24 cellular contexts compared by ENCODE assay signal in genomic region chr6:154821099-154821498, GRCh38.
DNase-seq lines count a peak whose midpoint lies in the region; ATAC-seq and TF ChIP-seq lines count a peak whose summit lies in the region.
"Had no signal": no experiment of that assay in that cellular context is flagged by ENCODE, and none has a peak within 500 bp of the region (broad histone marks: within the 10 kb centered on the region; RNA-seq: fewer than 3 reads in every experiment).

No MANE protein-coding gene starts in this region.

- no peak overlapping the region for H3K4me3 Mint-ChIP-seq in activated T-cell treated with anti-CD3 and anti-CD28 coated beads, Interleukin-2, amount 50 U/mL, for 24 hours
- no peak overlapping the region for H3K4me3 Mint-ChIP-seq in T-helper 17 cell
- H3K4me3 Mint-ChIP-seq in dendritic cell treated with granulocyte-macrophage colony-stimulating factor and Interleukin-4, amounts not matched to agents 40 ng/mL and 50 ng/mL, for 4 days: no peak overlapping the region
- H3K4me3 Mint-ChIP-seq in stimulated activated effector memory CD8-positive, alpha-beta T cell treated with anti-CD3 and anti-CD28 coated beads, Interleukin-12 subunit alpha, Interleukin-12 subunit beta, amount 100 ng/mL, for 72 hours: no peak overlapping the region

- no peak overlapping the region for H3K4me3 ChIP-seq in lower leg skin (ENCODE audit: low read depth, poor library complexity, severe bottlenecking)
- H3K4me3 ChIP-seq: PC-9, SJSA1 had no signal

- no peak for TF ChIP-seq POLR2A in lower leg skin (IDR thresholded peaks at IDR 0.05)

- H3K27me3 Mint-ChIP-seq in activated T-cell treated with anti-CD3 and anti-CD28 coated beads, Interleukin-2, amount 50 U/mL, for 24 hours: no peaks in the 10 kb centered on the region
- H3K27me3 Mint-ChIP-seq in T-helper 17 cell: no peaks in the 10 kb centered on the region
- H3K27me3 Mint-ChIP-seq in dendritic cell treated with granulocyte-macrophage colony-stimulating factor and Interleukin-4, amounts not matched to agents 40 ng/mL and 50 ng/mL, for 4 days: no peaks in the 10 kb centered on the region
- H3K27me3 Mint-ChIP-seq: CD4-positive, alpha-beta memory T cell had no signal

- no peak for TF ChIP-seq CTCF in lower leg skin (IDR thresholded peaks at IDR 0.05)

- no peak for DNase-seq in activated T-cell treated with anti-CD3 and anti-CD28 coated beads, Interleukin-2, amount 50 U/mL, for 24 hours
- DNase-seq in activated T-cell treated with anti-CD3 and anti-CD28 coated beads for 4 hours (no peak), T-helper 17 cell (no peak), lower leg skin (ENCODE audit: low spot score in 2 of 2) (no peak), NCI-H2107 (lab: John Stamatoyannopoulos, UW) (no peak)
- no peak for DNase-seq in stimulated activated effector memory CD8-positive, alpha-beta T cell treated with anti-CD3 and anti-CD28 coated beads, Interleukin-12 subunit alpha, Interleukin-12 subunit beta, amount 100 ng/mL, for 72 hours (ENCODE audit: low spot score in 2 of 2)
- DNase-seq: 8988T; ACHN; Caco-2; CD4-positive, alpha-beta memory T cell; DMS 273 treated with DMSO at 0.1 percent for 48 hours; DMS79; EL; GDM1; MM.1S; NCI-H2029; NCI-H446 treated with DMSO at 0.1 percent for 48 hours; NCI-H526; NCI-H82; PC-9 had no signal

- ATAC-seq in T-helper 17 cell (no peak), GM18907 (IDR thresholded peaks at IDR 0.05; ENCODE audit: unreplicated experiment) (no peak)
- no peak for ATAC-seq in stimulated activated effector memory CD8-positive, alpha-beta T cell treated with anti-CD3 and anti-CD28 coated beads, Interleukin-12 subunit alpha, Interleukin-12 subunit beta, amount 100 ng/mL, for 72 hours
- ATAC-seq: Right ventricle myocardium inferior had no signal

- no peaks in the 10 kb centered on the region for H3K9me3 ChIP-seq in T-helper 17 cell (ENCODE audit: control insufficient read depth, low read length, poor library complexity, severe bottlenecking)
- H3K9me3 ChIP-seq: Caco-2, SJSA1 had no signal

- peak overlapping the region; percentile 2 for H3K27ac Mint-ChIP-seq in activated T-cell treated with anti-CD3 and anti-CD28 coated beads, Interleukin-2, amount 50 U/mL, for 24 hours
- peak overlapping the region; percentile 67 for H3K27ac Mint-ChIP-seq in T-helper 17 cell
- H3K27ac Mint-ChIP-seq in dendritic cell treated with granulocyte-macrophage colony-stimulating factor and Interleukin-4, amounts not matched to agents 40 ng/mL and 50 ng/mL, for 4 days: peak overlapping the region; percentile 27
- H3K27ac Mint-ChIP-seq in stimulated activated effector memory CD8-positive, alpha-beta T cell treated with anti-CD3 and anti-CD28 coated beads, Interleukin-12 subunit alpha, Interleukin-12 subunit beta, amount 100 ng/mL, for 72 hours: peak overlapping the region; percentile 1

- intact Hi-C loops in dendritic cell treated with granulocyte-macrophage colony-stimulating factor and Interleukin-4, amounts not matched to agents 40 ng/mL and 50 ng/mL, for 4 days (cut with micrococcal nuclease): no loop called here
- intact Hi-C loops in lower leg skin (cut with DNase I; ENCODE audit: low total_unique reads): no loop called here

- 95 to 100% methylated on average over 1 of the region's 1 CpG for WGBS in lower leg skin, 2 donors

- H3K9me3 Mint-ChIP-seq in activated T-cell treated with anti-CD3 and anti-CD28 coated beads, Interleukin-2, amount 50 U/mL, for 24 hours: no peaks in the 10 kb centered on the region
- H3K9me3 Mint-ChIP-seq in dendritic cell treated with granulocyte-macrophage colony-stimulating factor and Interleukin-4, amounts not matched to agents 40 ng/mL and 50 ng/mL, for 4 days: no peaks in the 10 kb centered on the region
- no peaks in the 10 kb centered on the region for H3K9me3 Mint-ChIP-seq in stimulated activated effector memory CD8-positive, alpha-beta T cell treated with anti-CD3 and anti-CD28 coated beads, Interleukin-12 subunit alpha, Interleukin-12 subunit beta, amount 100 ng/mL, for 72 hours
- H3K9me3 Mint-ChIP-seq: CD4-positive, alpha-beta memory T cell had no signal

- H3K36me3 Mint-ChIP-seq in activated T-cell treated with anti-CD3 and anti-CD28 coated beads, Interleukin-2, amount 50 U/mL, for 24 hours (ENCODE audit: low read depth): peaks cover 85% of the 10 kb centered on the region
- peaks cover 11% of the 10 kb centered on the region for H3K36me3 Mint-ChIP-seq in T-helper 17 cell (ENCODE audit: low read depth)
- H3K36me3 Mint-ChIP-seq in dendritic cell treated with granulocyte-macrophage colony-stimulating factor and Interleukin-4, amounts not matched to agents 40 ng/mL and 50 ng/mL, for 4 days (ENCODE audit: low read depth): peaks cover 88% of the 10 kb centered on the region
- H3K36me3 Mint-ChIP-seq in stimulated activated effector memory CD8-positive, alpha-beta T cell treated with anti-CD3 and anti-CD28 coated beads, Interleukin-12 subunit alpha, Interleukin-12 subunit beta, amount 100 ng/mL, for 72 hours: peaks cover 96% of the 10 kb centered on the region

- H3K4me1 Mint-ChIP-seq in activated T-cell treated with anti-CD3 and anti-CD28 coated beads, Interleukin-2, amount 50 U/mL, for 24 hours (ENCODE audit: low read depth): peaks cover 15% of the 10 kb centered on the region
- H3K4me1 Mint-ChIP-seq in T-helper 17 cell: peaks cover 25% of the 10 kb centered on the region
- peaks cover 59% of the 10 kb centered on the region for H3K4me1 Mint-ChIP-seq in dendritic cell treated with granulocyte-macrophage colony-stimulating factor and Interleukin-4, amounts not matched to agents 40 ng/mL and 50 ng/mL, for 4 days (ENCODE audit: low read depth)
- H3K4me1 Mint-ChIP-seq in stimulated activated effector memory CD8-positive, alpha-beta T cell treated with anti-CD3 and anti-CD28 coated beads, Interleukin-12 subunit alpha, Interleukin-12 subunit beta, amount 100 ng/mL, for 72 hours: peaks cover 8% of the 10 kb centered on the region

Comparison
In these comparisons a context has a peak if more than half of its experiments do, and no peak if none do; other contexts are left out.
1. H3K27ac Mint-ChIP-seq: peak in every context shown above with its lines; median percentile 67 in T-helper 17 cell; 27 in dendritic cell treated with granulocyte-macrophage colony-stimulating factor and Interleukin-4, amounts not matched to agents 40 ng/mL and 50 ng/mL, for 4 days; 2 in activated T-cell treated with anti-CD3 and anti-CD28 coated beads, Interleukin-2, amount 50 U/mL, for 24 hours; 1 in stimulated activated effector memory CD8-positive, alpha-beta T cell treated with anti-CD3 and anti-CD28 coated beads, Interleukin-12 subunit alpha, Interleukin-12 subunit beta, amount 100 ng/mL, for 72 hours.